Comparison of ENCODE assay signal across 8 cellular contexts in genomic region chr14:49769171-49769570, GRCh38. TPM values are rescaled to one million over a fixed set of nuclear protein-coding genes. Genes with fewer than 3 reads are reported as not detected.
DNase-seq lines count a peak whose midpoint lies in the region; ATAC-seq and TF ChIP-seq lines count a peak whose summit lies in the region.

No MANE protein-coding gene starts in this region.

- H3K27ac Mint-ChIP-seq in naive B cell: peak overlapping the region; percentile 97 to 99 (median 98)

- ATAC-seq in naive B cell (ENCODE audit: low read depth in 2 of 2) (no peak), GM21528 (IDR thresholded peaks at IDR 0.05; ENCODE audit: low FRiP score, unreplicated experiment) (no peak), GM18519 (IDR thresholded peaks at IDR 0.05; ENCODE audit: low FRiP score, unreplicated experiment) (no peak)

- H3K4me3 ChIP-seq in NT2/D1 (ENCODE audit: insufficient read length, low read depth): peak overlapping the region; percentile 90
- H3K4me3 ChIP-seq in dorsolateral prefrontal cortex: peak overlapping the region; percentile 58 to 99 (median 94)

- peaks cover 6% of the 10 kb centered on the region for H3K36me3 ChIP-seq in NT2/D1 (ENCODE audit: insufficient read depth, insufficient read length, low read length)

- peak overlapping the region in 57 of 59 donors; percentile 92 to 100 (median 99) for H3K27ac ChIP-seq in dorsolateral prefrontal cortex

- peak overlapping the region; percentile 89 to 98 (median 95) for H3K4me3 Mint-ChIP-seq in naive B cell

- H3K9ac ChIP-seq in NT2/D1 (ENCODE audit: insufficient read length, low read depth): peak overlapping the region; percentile 97

- H3K9me3 Mint-ChIP-seq in naive B cell: no peaks in the 10 kb centered on the region

- no peaks in the 10 kb centered on the region for H3K27me3 ChIP-seq in NT2/D1 (ENCODE audit: insufficient read depth, insufficient read length)
- H3K27me3 ChIP-seq in dorsolateral prefrontal cortex: no peaks in the 10 kb centered on the region

- intact Hi-C loops in dorsolateral prefrontal cortex (cut with DNase I): loop anchor here (2.0 to 5.0 kb wide), 4 partner anchors 37 to 93 kb away; partner anchors contain the start of genes KLHDC1 (in 1 of the 2) and NEMF (in 1 of the 2)

- peaks cover 4% of the 10 kb centered on the region for H3K4me1 ChIP-seq in NT2/D1 (ENCODE audit: insufficient read depth, insufficient read length)

- no peaks in the 10 kb centered on the region for H3K36me3 Mint-ChIP-seq in naive B cell

- no peak for TF ChIP-seq CTCF in dorsolateral prefrontal cortex (IDR thresholded peaks at IDR 0.05 in 54 of 56, conservative IDR thresholded peaks at IDR 0.05 in 2 of 56; ENCODE audit: low read depth in 1 of 56, partially characterized antibody in 56 of 56)

- no peaks in the 10 kb centered on the region for H3K9me3 ChIP-seq in NT2/D1 (ENCODE audit: insufficient read depth, low read length)

- DNase-seq in ELR (ENCODE audit: low read depth) (peak; percentile 57), NT2/D1 (ENCODE audit: low read depth, low spot score) (no peak), dorsolateral prefrontal cortex (no peak), naive B cell (no peak), SKM-1 (lab: John Stamatoyannopoulos, UW; ENCODE audit: unreplicated experiment) (no peak)
- DNase-seq in stimulated activated CD4-positive, alpha-beta T cell treated with anti-CD3 and anti-CD28 coated beads, Interleukin-4, amount 100 ng/mL, for 4 hours: no peak

- no peaks in the 10 kb centered on the region for H3K27me3 Mint-ChIP-seq in naive B cell

- H3K4me1 Mint-ChIP-seq in naive B cell: peaks cover 16 to 38% (median 24%) of the 10 kb centered on the region in 3 donors

RNA-seq across cellular contexts. Expression of gene KLHDC2, which starts 1.2 kb away (rescaled TPM):
- total RNA-seq in dorsolateral prefrontal cortex: 100 to 1,000 TPM in 5 of 120 experiments, 10 to 100 TPM in 115; 43.9 to 114 (median 79.6) TPM
- polyA plus RNA-seq in naive B cell (ENCODE audit: low read depth in 6 of 6): 10 to 100 TPM; 58.0 to 91.4 (median 80.0) TPM
